ENCODE assay signal across 8 cellular contexts in the genomic region with DNA sequence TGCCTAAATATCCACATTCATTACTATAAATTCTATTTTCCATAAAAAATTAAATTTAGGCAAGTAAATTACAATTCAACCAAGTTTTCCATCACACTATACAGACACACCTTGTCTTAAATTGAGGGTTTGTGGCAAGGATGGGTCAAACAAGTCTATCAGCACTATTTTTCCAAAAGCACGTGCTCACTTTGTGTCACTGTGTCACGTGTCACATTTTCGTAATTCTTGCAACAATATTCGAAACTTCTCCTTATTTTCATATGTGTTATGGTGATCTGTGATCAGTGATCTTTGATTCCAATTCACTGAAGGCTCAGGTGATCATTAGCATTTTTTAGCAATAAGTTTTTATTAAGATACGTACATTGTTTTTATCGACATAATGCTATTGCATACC.
"Had no signal": no experiment of that assay in that cellular context is flagged by ENCODE, and none has a peak within 500 bp of the region (broad histone marks: within the 10 kb centered on the region; RNA-seq: fewer than 3 reads in every experiment).

No MANE protein-coding gene starts in this region.

- H3K36me3 Mint-ChIP-seq: IgD-negative memory B cell had no signal

- H3K4me1 Mint-ChIP-seq: IgD-negative memory B cell had no signal

- H3K9ac ChIP-seq: KMS-11 had no signal

- DNase-seq: IMR-90, Karpas-422, KBM-7, KG1 had no signal

- H3K27ac Mint-ChIP-seq: IgD-negative memory B cell had no signal

- FAIRE-seq: HTR-8/SVneo had no signal

- H3K4me3 Mint-ChIP-seq: IgD-negative memory B cell had no signal

- H3K27ac ChIP-seq: HL-60, KMS-11 had no signal

- H3K4me2 ChIP-seq: KMS-11 had no signal

- H3K27me3 Mint-ChIP-seq: IgD-negative memory B cell had no signal
